In genomic region chr3:190345027-190345821, GRCh38 we compare ENCODE assay signal across 1 cellular context.
A peak's percentile ranks its signal among the peaks of the same experiment; 100 is the strongest.
TF ChIP-seq lines count a peak whose summit lies in the region.

No MANE protein-coding gene starts in this region.

TF ChIP-seq in HepG2, 621 proteins besides CTCF, POLR2A, EP300 and RAD21 (continued from another document and continues in another):
- TF ChIP-seq KAT7 (CRISPR knock-in tag; IDR thresholded peaks at IDR 0.05; ENCODE audit: borderline replicate concordance): peak; percentile 58; the same call in 1 of the 2 replicates
- TF ChIP-seq HDAC1 (CRISPR knock-in tag; IDR thresholded peaks at IDR 0.05): peak; percentile 44
- TF ChIP-seq ZNF484 (CRISPR knock-in tag; IDR thresholded peaks at IDR 0.05; ENCODE audit: borderline replicate concordance, low read depth): no peak
- peak; percentile 79; the same call in 1 of the 2 replicates for TF ChIP-seq ZNF792 (CRISPR knock-in tag; IDR thresholded peaks at IDR 0.05)
- TF ChIP-seq BRF2 (CRISPR knock-in tag; IDR thresholded peaks at IDR 0.05): no peak
- peak; percentile 71; the same call in 1 of the 2 replicates for TF ChIP-seq NCOR1 (IDR thresholded peaks at IDR 0.05; ENCODE audit: borderline replicate concordance, low read length)
- peak; percentile 88; the same call in 1 of the 2 replicates for TF ChIP-seq ZNF775 (CRISPR knock-in tag; IDR thresholded peaks at IDR 0.05; ENCODE audit: borderline replicate concordance)
- no peak for TF ChIP-seq CBX5 (CRISPR knock-in tag; IDR thresholded peaks at IDR 0.05; ENCODE audit: borderline replicate concordance)
- TF ChIP-seq ZNF839 (CRISPR knock-in tag; IDR thresholded peaks at IDR 0.05; ENCODE audit: borderline replicate concordance): no peak
- no peak for TF ChIP-seq CHD4 (IDR thresholded peaks at IDR 0.05; ENCODE audit: borderline replicate concordance, low read length)
- no peak for TF ChIP-seq ATF3 (CRISPR knock-in tag; IDR thresholded peaks at IDR 0.05)
- TF ChIP-seq ZNF512 (CRISPR knock-in tag; IDR thresholded peaks at IDR 0.05): no peak
- TF ChIP-seq ZNF746 (CRISPR knock-in tag; IDR thresholded peaks at IDR 0.05): no peak
- no peak for TF ChIP-seq RBFOX2 (IDR thresholded peaks at IDR 0.05; ENCODE audit: low read depth, low read length)
- no peak for TF ChIP-seq GABPA (IDR thresholded peaks at IDR 0.05; ENCODE audit: low read depth, low read length)
- no peak for TF ChIP-seq GABPA (CRISPR knock-in tag; IDR thresholded peaks at IDR 0.05; ENCODE audit: low read depth)
- no peak for TF ChIP-seq ADNP (CRISPR knock-in tag; IDR thresholded peaks at IDR 0.05)
- TF ChIP-seq NCOA5 (CRISPR knock-in tag; IDR thresholded peaks at IDR 0.05): no peak
- TF ChIP-seq TRIM24 (CRISPR knock-in tag; IDR thresholded peaks at IDR 0.05): no peak
- TF ChIP-seq STAG1 (CRISPR knock-in tag; IDR thresholded peaks at IDR 0.05): no peak
- TF ChIP-seq AFF4 (CRISPR knock-in tag; IDR thresholded peaks at IDR 0.05): no peak
- no peak for TF ChIP-seq ZNF619 (CRISPR knock-in tag; IDR thresholded peaks at IDR 0.05)
- TF ChIP-seq ARID2 (CRISPR knock-in tag; IDR thresholded peaks at IDR 0.05; ENCODE audit: borderline replicate concordance): no peak
- TF ChIP-seq MYC (CRISPR knock-in tag; IDR thresholded peaks at IDR 0.05; ENCODE audit: borderline replicate concordance): no peak
- peak; percentile 81; the same call in 1 of the 2 replicates for TF ChIP-seq ZSCAN20 (CRISPR knock-in tag; IDR thresholded peaks at IDR 0.05; ENCODE audit: borderline replicate concordance)
- TF ChIP-seq ZFP41 (CRISPR knock-in tag; IDR thresholded peaks at IDR 0.05; ENCODE audit: borderline replicate concordance): no peak
- TF ChIP-seq RFX3 (CRISPR knock-in tag; IDR thresholded peaks at IDR 0.05): no peak
- peak; percentile 60; the same call in 1 of the 2 replicates for TF ChIP-seq FOSL1 (CRISPR knock-in tag; IDR thresholded peaks at IDR 0.05; ENCODE audit: borderline replicate concordance)
- TF ChIP-seq ZNF564 (CRISPR knock-in tag; IDR thresholded peaks at IDR 0.05): peak; percentile 48; the same call in 1 of the 2 replicates
- 0 out of 2 replicates have a peak, but pooled peaks have one; percentile 14 for TF ChIP-seq ONECUT2 (CRISPR knock-in tag; IDR thresholded peaks at IDR 0.05)
- TF ChIP-seq, protein P1, sequence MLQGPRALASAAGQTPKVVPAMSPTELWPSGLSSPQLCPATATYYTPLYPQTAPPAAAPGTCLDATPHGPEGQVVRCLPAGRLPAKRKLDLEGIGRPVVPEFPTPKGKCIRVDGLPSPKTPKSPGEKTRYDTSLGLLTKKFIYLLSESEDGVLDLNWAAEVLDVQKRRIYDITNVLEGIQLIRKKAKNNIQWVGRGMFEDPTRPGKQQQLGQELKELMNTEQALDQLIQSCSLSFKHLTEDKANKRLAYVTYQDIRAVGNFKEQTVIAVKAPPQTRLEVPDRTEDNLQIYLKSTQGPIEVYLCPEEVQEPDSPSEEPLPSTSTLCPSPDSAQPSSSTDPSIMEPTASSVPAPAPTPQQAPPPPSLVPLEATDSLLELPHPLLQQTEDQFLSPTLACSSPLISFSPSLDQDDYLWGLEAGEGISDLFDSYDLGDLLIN (CRISPR knock-in tag; IDR thresholded peaks at IDR 0.05; ENCODE audit: borderline replicate concordance): no peak
- TF ChIP-seq ZNF225 (CRISPR knock-in tag; IDR thresholded peaks at IDR 0.05): no peak
- TF ChIP-seq KLF11 (CRISPR knock-in tag; IDR thresholded peaks at IDR 0.05): no peak; the same call in 1 of the 2 replicates
- peak; percentile 78 for TF ChIP-seq FOXA3 (CRISPR knock-in tag; IDR thresholded peaks at IDR 0.05)
- TF ChIP-seq ZHX1 (CRISPR knock-in tag; IDR thresholded peaks at IDR 0.05; ENCODE audit: low read depth): no peak
- peak; percentile 57; the same call in 1 of the 2 replicates for TF ChIP-seq ETV5 (CRISPR knock-in tag; IDR thresholded peaks at IDR 0.05; ENCODE audit: borderline replicate concordance)
- no peak for TF ChIP-seq ZSCAN31 (CRISPR knock-in tag; IDR thresholded peaks at IDR 0.05; ENCODE audit: low read depth)
- TF ChIP-seq, protein P2, sequence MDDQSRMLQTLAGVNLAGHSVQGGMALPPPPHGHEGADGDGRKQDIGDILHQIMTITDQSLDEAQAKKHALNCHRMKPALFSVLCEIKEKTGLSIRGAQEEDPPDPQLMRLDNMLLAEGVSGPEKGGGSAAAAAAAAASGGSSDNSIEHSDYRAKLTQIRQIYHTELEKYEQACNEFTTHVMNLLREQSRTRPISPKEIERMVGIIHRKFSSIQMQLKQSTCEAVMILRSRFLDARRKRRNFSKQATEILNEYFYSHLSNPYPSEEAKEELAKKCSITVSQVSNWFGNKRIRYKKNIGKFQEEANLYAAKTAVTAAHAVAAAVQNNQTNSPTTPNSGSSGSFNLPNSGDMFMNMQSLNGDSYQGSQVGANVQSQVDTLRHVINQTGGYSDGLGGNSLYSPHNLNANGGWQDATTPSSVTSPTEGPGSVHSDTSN (CRISPR knock-in tag; IDR thresholded peaks at IDR 0.05; ENCODE audit: borderline replicate concordance): no peak
- no peak for TF ChIP-seq SIX4 (CRISPR knock-in tag; IDR thresholded peaks at IDR 0.05)
- no peak for TF ChIP-seq KLF9 (CRISPR knock-in tag; IDR thresholded peaks at IDR 0.05; ENCODE audit: low read depth)
- peak; percentile 67; the same call in 1 of the 2 replicates for TF ChIP-seq TARDBP (CRISPR knock-in tag; IDR thresholded peaks at IDR 0.05)
- no peak for TF ChIP-seq ZNF691 (CRISPR knock-in tag; IDR thresholded peaks at IDR 0.05; ENCODE audit: borderline replicate concordance, low read depth)
- no peak for TF ChIP-seq ZNF329 (CRISPR knock-in tag; IDR thresholded peaks at IDR 0.05; ENCODE audit: low read depth)
- TF ChIP-seq ZNF567 (CRISPR knock-in tag; IDR thresholded peaks at IDR 0.05; ENCODE audit: borderline replicate concordance): no peak
